ENCODE assay signal across 17 cellular contexts in the genomic region with DNA sequence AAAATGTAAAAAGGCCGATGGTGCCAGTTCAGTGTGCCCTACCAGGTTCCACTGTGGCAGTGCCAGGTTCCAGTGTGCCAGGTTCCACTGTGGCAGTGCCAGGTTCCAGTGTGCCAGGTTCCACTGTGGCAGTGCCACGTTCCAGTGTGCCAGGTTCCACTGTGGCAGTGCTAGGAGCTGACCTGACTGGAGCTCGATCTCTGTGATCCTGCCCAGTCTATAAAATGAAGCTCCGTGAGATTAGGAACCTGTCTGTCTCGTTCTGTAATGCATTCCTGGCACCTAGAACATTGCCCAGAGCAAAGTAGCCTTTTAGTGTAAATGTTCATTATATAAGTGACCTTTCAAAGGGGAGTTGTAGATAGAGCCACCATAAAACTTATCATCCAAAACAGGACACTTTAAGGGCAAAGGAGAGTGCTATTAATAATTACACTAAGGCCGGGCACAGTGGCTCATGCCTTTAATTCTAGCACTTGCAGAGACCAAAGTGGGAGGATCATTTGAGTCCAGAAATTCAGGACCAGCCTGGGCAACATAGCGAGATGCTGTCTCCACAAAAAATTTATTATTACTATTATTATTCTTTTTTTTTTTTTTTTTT. TPM values are rescaled to one million over a fixed set of nuclear protein-coding genes. Genes with fewer than 3 reads are reported as not detected.
DNase-seq lines count a peak whose midpoint lies in the region; ATAC-seq and TF ChIP-seq lines count a peak whose summit lies in the region.
"Had no signal": no experiment of that assay in that cellular context is flagged by ENCODE, and none has a peak within 500 bp of the region (broad histone marks: within the 10 kb centered on the region; RNA-seq: fewer than 3 reads in every experiment).

No MANE protein-coding gene starts in this region.

- DNase-seq in ELF-1 (ENCODE audit: low read depth, low spot score) (peak; percentile 51), left kidney (ENCODE audit: low read depth, low spot score) (peak; percentile 34), SKM-1 treated with dmso at 0.1 percent for 144 hours (lab: John Stamatoyannopoulos, UW; ENCODE audit: unreplicated experiment) (no peak), DMS 273 treated with DMSO at 0.1 percent for 48 hours (lab: John Stamatoyannopoulos, UW) (no peak)
- DNase-seq: ACHN, AML-193, COR-L47, NCI-H1436, NCI-H2029 treated with DMSO at 0.1 percent for 48 hours, NCI-H2171 treated with DMSO at 0.1 percent for 48 hours, NCI-H774 had no signal

- peak; percentile 60 for ATAC-seq in esophagus mucosa
- ATAC-seq in GM18867 (IDR thresholded peaks at IDR 0.05; ENCODE audit: unreplicated experiment) = no peak
- ATAC-seq in GM18502 (IDR thresholded peaks at IDR 0.05; ENCODE audit: poor library complexity, unreplicated experiment) = no peak

- peak overlapping the region; percentile 73 for H3K27ac ChIP-seq in 22Rv1

- TF ChIP-seq CTCF in 22Rv1 (IDR thresholded peaks at IDR 0.05) = no peak

RNA-seq across cellular contexts. Expression of gene ART5, which starts 36.0 kb away (rescaled TPM):
- total RNA-seq in esophagus mucosa = not detected
- total RNA-seq: NCI-H460, SK-MEL-5 had no signal

RNA-seq across cellular contexts. Expression of gene ART1, which starts 39.1 kb away (rescaled TPM):
- not detected for total RNA-seq in esophagus mucosa
- total RNA-seq: NCI-H460, SK-MEL-5 had no signal

Comparison
In these comparisons a context has a peak if more than half of its experiments do, and no peak if none do; other contexts are left out.
1. DNase-seq: peak in ELF-1 (single experiment) and left kidney (single experiment); none in SKM-1 treated with dmso at 0.1 percent for 144 hours (single experiment) and DMS 273 treated with DMSO at 0.1 percent for 48 hours (single experiment).